ENCODE assay signal across 1 cellular context in the genomic region with DNA sequence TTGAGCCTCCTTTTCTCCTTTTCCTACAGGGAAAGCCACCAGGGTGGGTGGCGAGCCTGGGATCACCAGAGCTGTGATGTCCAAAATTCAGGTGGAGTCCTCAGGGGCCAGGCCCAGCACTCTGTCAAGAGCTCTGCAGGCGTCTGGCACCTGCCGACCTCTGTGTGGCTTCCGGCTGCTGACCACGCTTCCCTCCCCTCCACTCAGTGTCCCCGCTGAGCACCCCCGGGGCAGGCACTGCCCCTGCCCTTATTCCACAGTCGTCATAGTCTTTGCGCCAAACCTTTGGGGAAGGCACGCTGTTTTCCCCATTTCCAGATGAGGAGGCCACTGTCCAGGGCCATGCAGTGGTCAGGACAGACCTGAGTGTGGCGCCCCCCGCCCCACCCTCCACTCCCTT.
TF ChIP-seq lines count a peak whose summit lies in the region.

No MANE protein-coding gene starts in this region.

TF ChIP-seq in GM12878, 131 proteins besides CTCF, POLR2A, EP300 and RAD21:
- TF ChIP-seq ZNF274 (IDR thresholded peaks at IDR 0.05; ENCODE audit: insufficient read depth, insufficient read length) (no peak), TCF12 (IDR thresholded peaks at IDR 0.05; ENCODE audit: low read depth, low read length) (no peak)
- TF ChIP-seq, protein P1, sequence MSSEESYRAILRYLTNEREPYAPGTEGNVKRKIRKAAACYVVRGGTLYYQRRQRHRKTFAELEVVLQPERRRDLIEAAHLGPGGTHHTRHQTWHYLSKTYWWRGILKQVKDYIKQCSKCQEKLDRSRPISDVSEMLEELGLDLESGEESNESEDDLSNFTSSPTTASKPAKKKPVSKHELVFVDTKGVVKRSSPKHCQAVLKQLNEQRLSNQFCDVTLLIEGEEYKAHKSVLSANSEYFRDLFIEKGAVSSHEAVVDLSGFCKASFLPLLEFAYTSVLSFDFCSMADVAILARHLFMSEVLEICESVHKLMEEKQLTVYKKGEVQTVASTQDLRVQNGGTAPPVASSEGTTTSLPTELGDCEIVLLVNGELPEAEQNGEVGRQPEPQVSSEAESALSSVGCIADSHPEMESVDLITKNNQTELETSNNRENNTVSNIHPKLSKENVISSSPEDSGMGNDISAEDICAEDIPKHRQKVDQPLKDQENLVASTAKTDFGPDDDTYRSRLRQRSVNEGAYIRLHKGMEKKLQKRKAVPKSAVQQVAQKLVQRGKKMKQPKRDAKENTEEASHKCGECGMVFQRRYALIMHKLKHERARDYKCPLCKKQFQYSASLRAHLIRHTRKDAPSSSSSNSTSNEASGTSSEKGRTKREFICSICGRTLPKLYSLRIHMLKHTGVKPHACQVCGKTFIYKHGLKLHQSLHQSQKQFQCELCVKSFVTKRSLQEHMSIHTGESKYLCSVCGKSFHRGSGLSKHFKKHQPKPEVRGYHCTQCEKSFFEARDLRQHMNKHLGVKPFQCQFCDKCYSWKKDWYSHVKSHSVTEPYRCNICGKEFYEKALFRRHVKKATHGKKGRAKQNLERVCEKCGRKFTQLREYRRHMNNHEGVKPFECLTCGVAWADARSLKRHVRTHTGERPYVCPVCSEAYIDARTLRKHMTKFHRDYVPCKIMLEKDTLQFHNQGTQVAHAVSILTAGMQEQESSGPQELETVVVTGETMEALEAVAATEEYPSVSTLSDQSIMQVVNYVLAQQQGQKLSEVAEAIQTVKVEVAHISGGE (CRISPR knock-in tag; IDR thresholded peaks at IDR 0.05): no peak
- TF ChIP-seq, protein P2, sequence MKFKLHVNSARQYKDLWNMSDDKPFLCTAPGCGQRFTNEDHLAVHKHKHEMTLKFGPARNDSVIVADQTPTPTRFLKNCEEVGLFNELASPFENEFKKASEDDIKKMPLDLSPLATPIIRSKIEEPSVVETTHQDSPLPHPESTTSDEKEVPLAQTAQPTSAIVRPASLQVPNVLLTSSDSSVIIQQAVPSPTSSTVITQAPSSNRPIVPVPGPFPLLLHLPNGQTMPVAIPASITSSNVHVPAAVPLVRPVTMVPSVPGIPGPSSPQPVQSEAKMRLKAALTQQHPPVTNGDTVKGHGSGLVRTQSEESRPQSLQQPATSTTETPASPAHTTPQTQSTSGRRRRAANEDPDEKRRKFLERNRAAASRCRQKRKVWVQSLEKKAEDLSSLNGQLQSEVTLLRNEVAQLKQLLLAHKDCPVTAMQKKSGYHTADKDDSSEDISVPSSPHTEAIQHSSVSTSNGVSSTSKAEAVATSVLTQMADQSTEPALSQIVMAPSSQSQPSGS (IDR thresholded peaks at IDR 0.05; ENCODE audit: low read length): no peak
